8 cellular contexts compared by ENCODE assay signal in the genomic region with DNA sequence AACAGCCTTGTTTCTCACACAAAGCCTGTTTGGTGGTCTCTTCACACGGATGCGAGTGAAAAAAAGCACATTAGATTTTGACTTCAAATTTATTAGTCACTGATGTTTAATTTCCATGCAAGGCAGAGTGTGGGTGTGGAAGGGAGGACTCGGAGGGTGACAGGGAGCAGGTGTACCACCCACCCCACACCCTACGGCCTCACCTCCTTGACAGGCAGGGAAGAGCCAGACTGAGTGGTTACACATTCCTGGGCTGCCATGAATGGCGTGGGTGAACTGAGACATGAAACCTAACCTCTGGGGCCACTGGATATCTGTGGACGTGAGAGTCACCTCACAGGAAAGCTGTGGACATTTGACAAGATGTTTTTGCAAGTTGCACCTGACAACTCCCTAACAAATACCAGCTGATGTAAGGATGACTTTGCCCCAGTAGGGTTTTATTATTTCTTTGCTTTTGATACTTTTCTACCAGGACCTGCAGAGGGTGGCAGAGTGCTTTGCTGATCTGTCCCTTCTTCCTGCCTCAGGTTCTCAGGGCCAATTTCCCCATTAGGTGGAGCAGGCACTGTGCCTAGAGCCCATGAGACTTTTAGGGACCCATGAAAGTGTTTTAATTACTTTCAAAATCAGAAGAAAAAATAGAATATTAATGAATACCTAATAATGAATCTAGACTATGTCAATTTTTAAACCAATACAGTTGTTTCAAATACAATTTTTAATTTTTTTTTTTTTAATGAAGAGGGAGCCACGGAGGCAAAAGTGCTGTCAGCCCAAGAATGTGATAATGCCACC. TPM values are rescaled to one million over a fixed set of nuclear protein-coding genes. Genes with fewer than 3 reads are reported as not detected.
DNase-seq lines count a peak whose midpoint lies in the region; ATAC-seq and TF ChIP-seq lines count a peak whose summit lies in the region.

No MANE protein-coding gene starts in this region.

- H3K4me1 ChIP-seq in Panc1 (ENCODE audit: control insufficient read depth, insufficient read depth, low read length) (no peaks in the 10 kb centered on the region), cardiac muscle cell (ENCODE audit: low read depth) (no peaks in the 10 kb centered on the region)

- peak; percentile 47 for DNase-seq in GM12864 (ENCODE audit: low read depth)
- peak; percentile 43 for DNase-seq in Panc1 (ENCODE audit: low read depth, low spot score)
- DNase-seq in activated naive CD4-positive, alpha-beta T cell treated with anti-CD3 and anti-CD28 coated beads, Interleukin-2, amount 10 ng/mL, durations not matched to agents 7 days and 5 days, result peak; percentile 75
- DNase-seq in cardiac muscle cell (ENCODE audit: low read depth in 1 of 2, low spot score in 1 of 2), result peak; percentile 53 to 90
- DNase-seq in renal cortical epithelial cell (ENCODE audit: low read depth), result peak; percentile 85
- no peak for DNase-seq in GOT3 (lab: John Stamatoyannopoulos, UW)

- H3K36me3 ChIP-seq in Panc1 (ENCODE audit: control insufficient read depth, insufficient read depth, low read length), result no peaks in the 10 kb centered on the region
- H3K36me3 ChIP-seq in cardiac muscle cell, result no peaks in the 10 kb centered on the region

- in situ Hi-C loops in Panc1 (cut with HindIII; ENCODE audit: low pct_unique_long_range_greater_than_20kb, low sequenced_read_pairs), result no loop called here

- H3K4me3 ChIP-seq in GM12864 (ENCODE audit: low read depth, low read length), result no peak overlapping the region
- no peak overlapping the region for H3K4me3 ChIP-seq in Panc1 (ENCODE audit: low read depth in 2 of 2, low read length in 2 of 2)
- H3K4me3 ChIP-seq in cardiac muscle cell, result no peak overlapping the region

- TF ChIP-seq CTCF in 22Rv1 (IDR thresholded peaks at IDR 0.05) (peak; percentile 76), GM12864 (IDR thresholded peaks at IDR 0.05; ENCODE audit: low read depth, low read length, missing control alignments) (peak; percentile 66), Panc1 (IDR thresholded peaks at IDR 0.05) (peak; percentile 76), cardiac muscle cell (IDR thresholded peaks at IDR 0.05; ENCODE audit: low read depth, low read length) (peak; percentile 91)

- peaks cover 20% of the 10 kb centered on the region for H3K27me3 Mint-ChIP-seq in activated naive CD4-positive, alpha-beta T cell treated with anti-CD3 and anti-CD28 coated beads, Interleukin-2, amount 10 ng/mL, durations not matched to agents 7 days and 5 days

- H3K27me3 ChIP-seq in Panc1 (ENCODE audit: control insufficient read depth, insufficient read depth, low read length) (no peaks in the 10 kb centered on the region), cardiac muscle cell (no peaks in the 10 kb centered on the region)

- H3K4me1 Mint-ChIP-seq in activated naive CD4-positive, alpha-beta T cell treated with anti-CD3 and anti-CD28 coated beads, Interleukin-2, amount 10 ng/mL, durations not matched to agents 7 days and 5 days, result no peaks in the 10 kb centered on the region

- no TSS peak for BruUV-seq in Panc1 (replicated peaks; lab: Mats Ljungman, UMichigan)

- ATAC-seq in HG03135 (IDR thresholded peaks at IDR 0.05; ENCODE audit: unreplicated experiment), result peak; percentile 65
- peak; percentile 92 for ATAC-seq in Panc1

- no peak overlapping the region for H3K27ac Mint-ChIP-seq in activated naive CD4-positive, alpha-beta T cell treated with anti-CD3 and anti-CD28 coated beads, Interleukin-2, amount 10 ng/mL, durations not matched to agents 7 days and 5 days

- H3K27ac ChIP-seq in 22Rv1 (no peak overlapping the region), Panc1 (ENCODE audit: low read length) (no peak overlapping the region; the same call in 1 of the 2 replicates), cardiac muscle cell (no peak overlapping the region)

- H3K36me3 Mint-ChIP-seq in activated naive CD4-positive, alpha-beta T cell treated with anti-CD3 and anti-CD28 coated beads, Interleukin-2, amount 10 ng/mL, durations not matched to agents 7 days and 5 days, result no peaks in the 10 kb centered on the region

- H3K9me3 ChIP-seq in Panc1 (ENCODE audit: control insufficient read depth, insufficient read depth, low read depth, low read length), result no peaks in the 10 kb centered on the region
- no peaks in the 10 kb centered on the region for H3K9me3 ChIP-seq in cardiac muscle cell (ENCODE audit: low read depth)

- no peaks in the 10 kb centered on the region for H3K9me3 Mint-ChIP-seq in activated naive CD4-positive, alpha-beta T cell treated with anti-CD3 and anti-CD28 coated beads, Interleukin-2, amount 10 ng/mL, durations not matched to agents 7 days and 5 days

- POLR2A ChIA-PET in Panc1 (lab: Charles Lee), result no interaction called here

- intact Hi-C loops in Panc1 (cut with micrococcal nuclease; ENCODE audit: unreplicated experiment), result loop anchor here (1.0 kb wide), 1 partner anchor 174 kb away; no protein-coding TSS in a partner anchor

- H3K4me3 Mint-ChIP-seq in activated naive CD4-positive, alpha-beta T cell treated with anti-CD3 and anti-CD28 coated beads, Interleukin-2, amount 10 ng/mL, durations not matched to agents 7 days and 5 days, result no peak overlapping the region

- CTCF ChIA-PET in Panc1 (lab: Charles Lee), result interaction anchor here (2.5 kb wide), 1 partner anchor 174 kb away, joined by 9 read pairs; no protein-coding TSS in a partner anchor
- CTCF ChIA-PET in activated naive CD4-positive, alpha-beta T cell treated with anti-CD3 and anti-CD28 coated beads, Interleukin-2, amount 10 ng/mL, durations not matched to agents 7 days and 5 days (lab: Charles Lee), result interaction anchor here (1.2 to 7.2 kb wide), 5 partner anchors 12 to 262 kb away, joined by 4 to 115 read pairs (median 6); no protein-coding TSS in a partner anchor

RNA-seq across cellular contexts. Expression of a gene that starts 58.2 kb away (rescaled TPM):
- total RNA-seq in Panc1 (2021; ENCODE audit: unreplicated experiment) (not detected), cardiac muscle cell (0.14 and 0.30 TPM in 2 replicates), renal cortical epithelial cell (0.50 TPM in 1 of 2 replicates, not detected in the other)
- not detected for polyA plus RNA-seq in Panc1 (2012; ENCODE audit: insufficient read length)
- polyA plus RNA-seq in cardiac muscle cell, result 0.48 TPM in 1 of 2 replicates, not detected in the other
